7 cellular contexts compared by ENCODE assay signal in genomic region chr18:77067315-77068061, GRCh38.
DNase-seq lines count a peak whose midpoint lies in the region; ATAC-seq and TF ChIP-seq lines count a peak whose summit lies in the region.

No MANE protein-coding gene starts in this region.

- H3K4me3 ChIP-seq in Karpas-422 (ENCODE audit: low read length) = no peak overlapping the region
- no peak overlapping the region for H3K4me3 ChIP-seq in testis

- TF ChIP-seq CTCF in natural killer cell (IDR thresholded peaks at IDR 0.05) (no peak), testis (IDR thresholded peaks at IDR 0.05) (no peak)

- intact Hi-C loops in natural killer cell (cut with micrococcal nuclease) = loop anchor here (5.0 to 10.0 kb wide), 2 partner anchors 147 to 580 kb away; no protein-coding TSS in a partner anchor
- intact Hi-C loops in testis (cut with DNase I; ENCODE audit: low total_unique reads) = loop anchor here (5.0 kb wide), 1 partner anchor 35 kb away; no protein-coding TSS in a partner anchor

- DNase-seq in Karpas-422 (peak; percentile 43), natural killer cell (peak; percentile 74), testis (peak; percentile 59), NCI-H82 (lab: John Stamatoyannopoulos, UW) (no peak)
- DNase-seq in activated CD4-positive, alpha-beta T cell treated with anti-CD3 and anti-CD28 coated beads, Interleukin-2, amount 50 U/mL, for 4 hours = peak; percentile 57 to 58
- DNase-seq in effector memory CD8-positive, alpha-beta T cell = peak; percentile 65 to 72 (median 68)

- no peak overlapping the region for H2AFZ ChIP-seq in Karpas-422 (ENCODE audit: low read length)

- ATAC-seq in GM19455 (IDR thresholded peaks at IDR 0.05; ENCODE audit: unreplicated experiment) = peak; percentile 33
- peak; percentile 55 for ATAC-seq in effector memory CD8-positive, alpha-beta T cell (replicated peaks)
- ATAC-seq in natural killer cell = peak; percentile 45 to 73 (median 64)

- peaks cover 90% of the 10 kb centered on the region for H3K36me3 Mint-ChIP-seq in effector memory CD8-positive, alpha-beta T cell (ENCODE audit: insufficient read depth)
- H3K36me3 Mint-ChIP-seq in natural killer cell = peaks cover 7% of the 10 kb centered on the region

- TF ChIP-seq POLR2A in testis (IDR thresholded peaks at IDR 0.05) = no peak

- H3K27ac ChIP-seq in Karpas-422 (ENCODE audit: low read length) (peak overlapping the region; percentile 34; the same call in 1 of the 2 replicates), testis (peak overlapping the region; percentile 66 to 82)

- no peaks in the 10 kb centered on the region for H3K27me3 Mint-ChIP-seq in effector memory CD8-positive, alpha-beta T cell
- H3K27me3 Mint-ChIP-seq in natural killer cell (ENCODE audit: low read depth in 2 of 2) = no peaks in the 10 kb centered on the region

- H3K4me1 ChIP-seq in Karpas-422 (ENCODE audit: low read length) (peaks cover 63% of the 10 kb centered on the region), testis (peaks cover 25% of the 10 kb centered on the region)

- peak overlapping the region; percentile 95 to 96 for H3K27ac Mint-ChIP-seq in effector memory CD8-positive, alpha-beta T cell
- peak overlapping the region; percentile 94 to 98 for H3K27ac Mint-ChIP-seq in natural killer cell

- H4K20me1 ChIP-seq in Karpas-422 (ENCODE audit: insufficient read depth, low read depth, low read length) = no peaks in the 10 kb centered on the region

- peaks cover 82 to 99% of the 10 kb centered on the region in 2 donors for H3K4me1 Mint-ChIP-seq in effector memory CD8-positive, alpha-beta T cell (ENCODE audit: low read depth in 2 of 2)
- H3K4me1 Mint-ChIP-seq in natural killer cell = peaks cover 100% of the 10 kb centered on the region in 2 donors

- no peaks in the 10 kb centered on the region for H3K9me2 ChIP-seq in Karpas-422 (replicated peaks; ENCODE audit: insufficient read depth, low read length)

- peak overlapping the region; percentile 63 to 79 for H3K4me3 Mint-ChIP-seq in effector memory CD8-positive, alpha-beta T cell
- H3K4me3 Mint-ChIP-seq in natural killer cell = peak overlapping the region; percentile 83

- peaks cover 7% of the 10 kb centered on the region; the same call in 1 of the 2 replicates for H3K36me3 ChIP-seq in Karpas-422 (ENCODE audit: insufficient read depth, low read length)
- no peaks in the 10 kb centered on the region for H3K36me3 ChIP-seq in testis (ENCODE audit: low read depth, missing control alignments)

- no peaks in the 10 kb centered on the region for H3K9me3 Mint-ChIP-seq in effector memory CD8-positive, alpha-beta T cell
- no peaks in the 10 kb centered on the region for H3K9me3 Mint-ChIP-seq in natural killer cell

- H3K27me3 ChIP-seq in Karpas-422 (ENCODE audit: low read length) (no peaks in the 10 kb centered on the region), testis (no peaks in the 10 kb centered on the region)

- 64 to 75% methylated on average over 13 to 14 of the region's 14 CpGs for WGBS in testis, 2 donors

- no peak overlapping the region for H3K4me2 ChIP-seq in Karpas-422 (ENCODE audit: low read depth, low read length, poor library complexity, severe bottlenecking)

- H3K9me3 ChIP-seq in Karpas-422 (ENCODE audit: low read length) = no peaks in the 10 kb centered on the region
- H3K9me3 ChIP-seq in testis = no peaks in the 10 kb centered on the region

- peaks cover 50% of the 10 kb centered on the region for H3K79me2 ChIP-seq in Karpas-422 (ENCODE audit: low read length)

- no peak overlapping the region for H3K9ac ChIP-seq in Karpas-422 (ENCODE audit: low read length)
